28 cellular contexts compared by ENCODE assay signal in genomic region chr5:34476941-34477565, GRCh38.
"Had no signal": no experiment of that assay in that cellular context is flagged by ENCODE, and none has a peak within 500 bp of the region (broad histone marks: within the 10 kb centered on the region; RNA-seq: fewer than 3 reads in every experiment).

No MANE protein-coding gene starts in this region.

- H3K36me3 ChIP-seq: brain microvascular endothelial cell, gastrocnemius medialis, heart left ventricle had no signal

- H3K4me1 ChIP-seq: foreskin keratinocyte, gastrocnemius medialis, heart left ventricle had no signal

- DNase-seq: activated CD4-positive, alpha-beta memory T cell treated with anti-CD3 and anti-CD28 coated beads for 36 hours; activated CD4-positive, alpha-beta T cell treated with anti-CD3 and anti-CD28 coated beads for 36 hours; activated CD4-positive, alpha-beta T cell treated with anti-CD3 and anti-CD28 coated beads, Interleukin-2, amount 10 ng/mL, durations not matched to agents 24 days and 14 days; activated CD4-positive, CD25-positive, alpha-beta regulatory T cell; activated CD4-positive, CD25-positive, alpha-beta regulatory T cell treated with anti-CD3 and anti-CD28 coated beads, Interleukin-2, amount 50 U/mL, for 72 hours; activated CD8-positive, alpha-beta memory T cell treated with anti-CD3 and anti-CD28 coated beads, Interleukin-2, amount 10 ng/mL, durations not matched to agents 7 days and 5 days; activated CD8-positive, alpha-beta memory T cell treated with anti-CD3 and anti-CD28 coated beads, Interleukin-2, amount 50 U/mL, for 4 hours; activated CD8-positive, alpha-beta T cell treated with anti-CD3 and anti-CD28 coated beads, Interleukin-2, amount 10 ng/mL, durations not matched to agents 7 days and 5 days; activated effector memory CD4-positive, alpha-beta T cell treated with anti-CD3 and anti-CD28 coated beads, Interleukin-2, amount 50 U/mL, for 16 hours; activated naive CD4-positive, alpha-beta T cell treated with anti-CD3 and anti-CD28 coated beads for 36 hours; activated naive CD8-positive, alpha-beta T cell treated with anti-CD3 and anti-CD28 coated beads, Interleukin-2, amount 10 ng/mL, durations not matched to agents 7 days and 5 days; activated T-cell treated with anti-CD3 and anti-CD28 coated beads, Interleukin-2, amount 50 U/mL, for 1 hour; activated T-cell treated with anti-CD3 and anti-CD28 coated beads, Interleukin-2, amount 50 U/mL, for 48 hours; anterior cingulate cortex; brain microvascular endothelial cell; dorsolateral prefrontal cortex; effector memory CD4-positive, alpha-beta T cell; endodermal cell; foreskin keratinocyte; gastrocnemius medialis; glutamatergic neuron; heart left ventricle; T-helper 17 cell; T1000 had no signal

- H3K27me3 ChIP-seq: brain microvascular endothelial cell, foreskin keratinocyte, gastrocnemius medialis had no signal

- ATAC-seq: activated CD4-positive, alpha-beta T cell treated with anti-CD3 and anti-CD28 coated beads for 36 hours; activated CD8-positive, alpha-beta memory T cell treated with anti-CD3 and anti-CD28 coated beads, Interleukin-2, amount 10 ng/mL, durations not matched to agents 7 days and 5 days; activated CD8-positive, alpha-beta T cell treated with anti-CD3 and anti-CD28 coated beads, Interleukin-2, amount 10 ng/mL, durations not matched to agents 7 days and 5 days; esophagus mucosa; gastrocnemius medialis; heart left ventricle; T-helper 17 cell had no signal

- H3K4me3 ChIP-seq: coronary artery, dorsolateral prefrontal cortex, gastrocnemius medialis, heart left ventricle had no signal

- FAIRE-seq: astrocyte, bronchial epithelial cell had no signal

- H3K9me3 ChIP-seq: gastrocnemius medialis had no signal

- H3K27ac ChIP-seq: brain microvascular endothelial cell, coronary artery, dorsolateral prefrontal cortex, foreskin keratinocyte, gastrocnemius medialis, heart left ventricle had no signal
